In the genomic region with DNA sequence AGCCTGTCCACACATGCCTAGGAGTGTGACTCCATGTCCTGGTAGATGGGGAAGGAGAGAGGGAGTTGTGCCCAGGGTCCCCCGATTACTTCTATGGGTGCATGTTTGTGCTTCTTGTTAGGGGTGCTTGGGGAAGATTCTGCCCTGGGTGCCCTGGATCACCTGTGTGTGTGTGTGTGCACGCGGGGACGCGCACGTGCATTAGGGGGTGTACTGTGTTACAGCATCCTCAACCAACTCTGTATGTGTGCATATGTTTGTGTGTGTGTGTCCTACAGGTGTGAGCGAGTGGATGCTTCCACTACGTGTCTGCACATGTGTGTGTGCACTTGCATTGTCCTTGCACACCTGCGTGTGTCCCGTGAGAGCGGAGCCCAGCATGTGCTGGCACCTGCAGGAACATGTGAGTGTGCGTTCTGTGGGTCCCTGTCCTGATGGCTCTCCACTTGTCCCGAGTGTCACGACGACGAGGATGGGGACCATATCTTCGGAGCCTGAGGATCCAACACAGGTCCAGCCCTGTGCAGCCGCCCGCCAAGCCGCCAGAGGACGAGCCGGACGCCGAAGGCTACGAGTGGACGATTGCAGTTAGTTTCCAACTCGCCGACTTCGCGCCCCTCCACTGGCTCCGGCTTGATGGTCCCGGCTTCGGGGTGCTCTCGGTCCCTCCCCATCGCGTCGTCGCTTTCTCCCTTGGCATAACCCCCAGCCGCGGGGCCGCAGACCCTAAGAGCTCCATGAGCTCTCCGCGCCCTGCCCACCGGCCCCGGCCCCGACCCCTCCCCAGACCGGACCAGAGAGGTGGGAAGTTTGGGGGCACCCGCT, we compare ENCODE assay signal across 1 cellular context.
TF ChIP-seq lines count a peak whose summit lies in the region.

No MANE protein-coding gene starts in this region.

TF ChIP-seq in SK-N-SH, 30 proteins besides CTCF, POLR2A, EP300 and RAD21:
- TF ChIP-seq RXRA (IDR thresholded peaks at IDR 0.05; ENCODE audit: borderline replicate concordance, low read depth): no peak
- TF ChIP-seq, protein P1, sequence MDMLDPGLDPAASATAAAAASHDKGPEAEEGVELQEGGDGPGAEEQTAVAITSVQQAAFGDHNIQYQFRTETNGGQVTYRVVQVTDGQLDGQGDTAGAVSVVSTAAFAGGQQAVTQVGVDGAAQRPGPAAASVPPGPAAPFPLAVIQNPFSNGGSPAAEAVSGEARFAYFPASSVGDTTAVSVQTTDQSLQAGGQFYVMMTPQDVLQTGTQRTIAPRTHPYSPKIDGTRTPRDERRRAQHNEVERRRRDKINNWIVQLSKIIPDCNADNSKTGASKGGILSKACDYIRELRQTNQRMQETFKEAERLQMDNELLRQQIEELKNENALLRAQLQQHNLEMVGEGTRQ (IDR thresholded peaks at IDR 0.05; ENCODE audit: borderline replicate concordance, low read depth, low read length): no peak
- no peak for TF ChIP-seq EZH2phosphoT487 (IDR thresholded peaks at IDR 0.05; ENCODE audit: borderline replicate concordance, low read depth)
- TF ChIP-seq RCOR1 (IDR thresholded peaks at IDR 0.05; ENCODE audit: low read length): no peak
- TF ChIP-seq TCF12 (IDR thresholded peaks at IDR 0.05): no peak
- TF ChIP-seq FOSL2 (IDR thresholded peaks at IDR 0.05; ENCODE audit: borderline replicate concordance, low read depth): no peak
- TF ChIP-seq, protein P2, sequence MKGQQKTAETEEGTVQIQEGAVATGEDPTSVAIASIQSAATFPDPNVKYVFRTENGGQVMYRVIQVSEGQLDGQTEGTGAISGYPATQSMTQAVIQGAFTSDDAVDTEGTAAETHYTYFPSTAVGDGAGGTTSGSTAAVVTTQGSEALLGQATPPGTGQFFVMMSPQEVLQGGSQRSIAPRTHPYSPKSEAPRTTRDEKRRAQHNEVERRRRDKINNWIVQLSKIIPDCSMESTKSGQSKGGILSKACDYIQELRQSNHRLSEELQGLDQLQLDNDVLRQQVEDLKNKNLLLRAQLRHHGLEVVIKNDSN (IDR thresholded peaks at IDR 0.05; ENCODE audit: borderline replicate concordance, low read depth): no peak
- TF ChIP-seq, protein P3, sequence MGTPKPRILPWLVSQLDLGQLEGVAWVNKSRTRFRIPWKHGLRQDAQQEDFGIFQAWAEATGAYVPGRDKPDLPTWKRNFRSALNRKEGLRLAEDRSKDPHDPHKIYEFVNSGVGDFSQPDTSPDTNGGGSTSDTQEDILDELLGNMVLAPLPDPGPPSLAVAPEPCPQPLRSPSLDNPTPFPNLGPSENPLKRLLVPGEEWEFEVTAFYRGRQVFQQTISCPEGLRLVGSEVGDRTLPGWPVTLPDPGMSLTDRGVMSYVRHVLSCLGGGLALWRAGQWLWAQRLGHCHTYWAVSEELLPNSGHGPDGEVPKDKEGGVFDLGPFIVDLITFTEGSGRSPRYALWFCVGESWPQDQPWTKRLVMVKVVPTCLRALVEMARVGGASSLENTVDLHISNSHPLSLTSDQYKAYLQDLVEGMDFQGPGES (IDR thresholded peaks at IDR 0.05; ENCODE audit: low read depth, low read length): no peak
- TF ChIP-seq JUND (IDR thresholded peaks at IDR 0.05): no peak
- TF ChIP-seq GATA2 (CRISPR knock-in tag; IDR thresholded peaks at IDR 0.05): no peak
- no peak for TF ChIP-seq TEAD4 (IDR thresholded peaks at IDR 0.05; ENCODE audit: borderline replicate concordance, insufficient read depth)
- TF ChIP-seq, protein P4, sequence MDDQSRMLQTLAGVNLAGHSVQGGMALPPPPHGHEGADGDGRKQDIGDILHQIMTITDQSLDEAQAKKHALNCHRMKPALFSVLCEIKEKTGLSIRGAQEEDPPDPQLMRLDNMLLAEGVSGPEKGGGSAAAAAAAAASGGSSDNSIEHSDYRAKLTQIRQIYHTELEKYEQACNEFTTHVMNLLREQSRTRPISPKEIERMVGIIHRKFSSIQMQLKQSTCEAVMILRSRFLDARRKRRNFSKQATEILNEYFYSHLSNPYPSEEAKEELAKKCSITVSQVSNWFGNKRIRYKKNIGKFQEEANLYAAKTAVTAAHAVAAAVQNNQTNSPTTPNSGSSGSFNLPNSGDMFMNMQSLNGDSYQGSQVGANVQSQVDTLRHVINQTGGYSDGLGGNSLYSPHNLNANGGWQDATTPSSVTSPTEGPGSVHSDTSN (IDR thresholded peaks at IDR 0.05): no peak
